15 cellular contexts compared by ENCODE assay signal in the genomic region with DNA sequence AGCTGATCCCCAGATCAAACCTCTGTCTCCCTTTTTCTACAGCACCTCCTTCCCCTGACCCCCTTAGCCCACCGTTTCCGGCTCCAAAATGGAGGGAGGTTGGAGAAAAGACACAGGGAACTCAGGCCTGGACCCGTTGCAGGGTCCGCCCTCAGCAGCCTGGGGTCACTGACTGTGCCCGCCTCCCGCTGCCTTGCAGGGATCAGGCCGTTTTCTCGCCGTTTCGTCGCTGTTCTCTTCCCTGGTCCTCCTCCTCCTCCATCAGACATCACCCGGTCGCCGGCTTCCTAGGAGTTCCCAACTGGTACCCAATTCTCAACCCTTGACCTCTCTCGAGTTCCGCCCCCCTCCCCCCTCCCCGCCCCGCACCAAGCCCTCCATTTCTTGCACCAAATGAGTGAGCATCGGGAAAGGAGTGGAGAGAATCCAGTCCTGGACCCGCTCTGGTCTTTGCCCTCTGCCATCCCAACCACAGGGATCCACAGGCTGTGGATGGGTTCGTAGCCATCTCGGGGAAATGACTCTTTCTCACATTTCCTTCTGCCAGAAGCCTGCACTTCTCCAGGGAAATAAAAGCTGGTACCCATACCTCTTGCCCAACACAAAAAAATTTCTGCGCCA. TPM values are rescaled to one million over a fixed set of nuclear protein-coding genes. Genes with fewer than 3 reads are reported as not detected.
DNase-seq lines count a peak whose midpoint lies in the region; ATAC-seq, FAIRE-seq and TF ChIP-seq lines count a peak whose summit lies in the region.
"Had no signal": no experiment of that assay in that cellular context is flagged by ENCODE, and none has a peak within 500 bp of the region (broad histone marks: within the 10 kb centered on the region; RNA-seq: fewer than 3 reads in every experiment).

No MANE protein-coding gene starts in this region.

- peak overlapping the region in 1 of 2 experiments; percentile 46; a peak in 2 of 4 replicates for H3K4me3 ChIP-seq in SK-N-SH (ENCODE audit: low read depth in 2 of 2, low read length in 1 of 2)
- peak overlapping the region; percentile 66 for H3K4me3 ChIP-seq in iPS-15b (ENCODE audit: low read depth, low read length)
- peak overlapping the region; percentile 5 to 19 (median 12) for H3K4me3 ChIP-seq in sigmoid colon
- H3K4me3 ChIP-seq: GM12878 had no signal

- CTCF ChIA-PET in SK-N-SH (lab: Yijun Ruan, JAX): no interaction called here

- TF ChIP-seq POLR2A in sigmoid colon (IDR thresholded peaks at IDR 0.05): no peak
- no peak for TF ChIP-seq POLR2A in GM12892 (IDR thresholded peaks at IDR 0.05; ENCODE audit: low read depth, low read length)

- DNase-seq in SK-N-SH (peak; percentile 56), sigmoid colon (no peak), GM12892 (ENCODE audit: insufficient read length) (no peak)
- DNase-seq: activated CD4-positive, alpha-beta T cell treated with anti-CD3 and anti-CD28 coated beads, Interleukin-2, amount 50 U/mL, for 1 hour; activated naive CD8-positive, alpha-beta T cell treated with anti-CD3 and anti-CD28 coated beads, Interleukin-2, amount 10 ng/mL, durations not matched to agents 7 days and 5 days; Karpas-422 had no signal

- no peak for FAIRE-seq in GM12892 (lab: Jason Lieb, UNC)
- FAIRE-seq: frontal cortex, GM12878 had no signal

- ATAC-seq in GM21737 (IDR thresholded peaks at IDR 0.05; ENCODE audit: unreplicated experiment) (no peak), HG03565 (IDR thresholded peaks at IDR 0.05; ENCODE audit: unreplicated experiment) (no peak)
- ATAC-seq: GM12878, left lobe of liver had no signal

- TF ChIP-seq EP300 in SK-N-SH (IDR thresholded peaks at IDR 0.05; ENCODE audit: borderline replicate concordance in 1 of 2, low read depth in 1 of 2, low read length in 1 of 2) (no peak), sigmoid colon (IDR thresholded peaks at IDR 0.05) (no peak)

- WGBS in SK-N-SH (ENCODE audit: low lambda C conversion rate): 10% methylated on average over 21 of the region's 23 CpGs
- 15 to 32% methylated on average over 23 of the region's 23 CpGs for WGBS in sigmoid colon, 2 donors

- H3K36me3 ChIP-seq in ES-I3 (ENCODE audit: insufficient read depth, low read length) (no peaks in the 10 kb centered on the region), SK-N-SH (replicated peaks in 1 of 2; ENCODE audit: control insufficient read depth in 1 of 2, insufficient read depth in 2 of 2, low read length in 1 of 2) (no peaks in the 10 kb centered on the region), iPS-15b (ENCODE audit: control insufficient read depth, insufficient read depth, low read length) (no peaks in the 10 kb centered on the region), sigmoid colon (no peaks in the 10 kb centered on the region)

- peaks cover 39% of the 10 kb centered on the region for H3K27me3 ChIP-seq in SK-N-SH (ENCODE audit: insufficient read depth)
- H3K27me3 ChIP-seq in iPS-15b (ENCODE audit: control insufficient read depth, insufficient read depth, low read length): peaks cover 10% of the 10 kb centered on the region
- peaks cover 0 to 15% (median 0%) of the 10 kb centered on the region in 3 donors for H3K27me3 ChIP-seq in sigmoid colon

- H3K4me1 ChIP-seq in ES-I3 (ENCODE audit: insufficient read depth, low read length) (peaks cover 4% of the 10 kb centered on the region), SK-N-SH (ENCODE audit: control insufficient read depth in 1 of 2, insufficient read depth in 2 of 2, low read depth in 1 of 2, low read length in 1 of 2) (no peaks in the 10 kb centered on the region; a peak in 1 of 4 replicates), iPS-15b (ENCODE audit: control insufficient read depth, insufficient read depth, low read length) (no peaks in the 10 kb centered on the region), sigmoid colon (no peaks in the 10 kb centered on the region)

- no peak for TF ChIP-seq CTCF in SK-N-SH (IDR thresholded peaks at IDR 0.05)
- TF ChIP-seq CTCF in sigmoid colon (IDR thresholded peaks at IDR 0.05): no peak

- no peaks in the 10 kb centered on the region for H4K20me1 ChIP-seq in SK-N-SH (ENCODE audit: insufficient read depth)

- POLR2A ChIA-PET in SK-N-SH (lab: Yijun Ruan, JAX): interaction anchor here (1.1 to 1.6 kb wide), 3 partner anchors 21 to 80 kb away, joined by 4 to 7 read pairs (median 6); partner anchors contain the start of genes TCEAL7, TCEAL8 and TCEAL9

- no peak overlapping the region for H2AFZ ChIP-seq in SK-N-SH (ENCODE audit: low read depth)

- TF ChIP-seq RAD21 in SK-N-SH (IDR thresholded peaks at IDR 0.05; ENCODE audit: low read length): no peak

- H3K9ac ChIP-seq in ES-I3 (ENCODE audit: low read depth, low read length): peak overlapping the region; percentile 43; the same call in 1 of the 2 replicates
- H3K9ac ChIP-seq in SK-N-SH: no peak overlapping the region
- H3K9ac ChIP-seq in iPS-15b (ENCODE audit: low read depth, low read length): no peak overlapping the region

- no peaks in the 10 kb centered on the region for H3F3A ChIP-seq in SK-N-SH (replicated peaks; ENCODE audit: insufficient read depth)

- peak overlapping the region in 1 of 2 experiments; percentile 43; a peak in 2 of 4 replicates for H3K27ac ChIP-seq in SK-N-SH (ENCODE audit: low read depth in 2 of 2, low read length in 1 of 2)
- H3K27ac ChIP-seq in sigmoid colon: no peak overlapping the region

- H3K9me3 ChIP-seq in ES-I3 (ENCODE audit: control insufficient read depth, insufficient read depth, low read length) (no peaks in the 10 kb centered on the region), SK-N-SH (no peaks in the 10 kb centered on the region), iPS-15b (ENCODE audit: control insufficient read depth, insufficient read depth, low read length) (no peaks in the 10 kb centered on the region), sigmoid colon (no peaks in the 10 kb centered on the region)

- no peaks in the 10 kb centered on the region for H3K9me2 ChIP-seq in SK-N-SH

- no peaks in the 10 kb centered on the region for H3K79me2 ChIP-seq in SK-N-SH (ENCODE audit: insufficient read depth)

- H3K4me2 ChIP-seq in SK-N-SH: no peak overlapping the region

- intact Hi-C loops in sigmoid colon (cut with DNase I): no loop called here

TF ChIP-seq in SK-N-SH, 30 proteins besides CTCF, POLR2A, EP300 and RAD21:
- TF ChIP-seq FOXJ3 (CRISPR knock-in tag; IDR thresholded peaks at IDR 0.05): no peak
TF ChIP-seq in SK-N-SH: peak in this region for 0.

RNA-seq across cellular contexts. Expression of gene TCEAL5, which starts 0.5 kb away (rescaled TPM):
- 0.43 and 0.45 TPM in 2 replicates for polyA plus RNA-seq in SK-N-SH (2012; rRNA removed)
- polyA plus RNA-seq in SK-N-SH (2012; cell fraction: cytosol; rRNA removed): 1.1 and 1.5 TPM in 2 replicates
- 0.10 TPM in 1 of 2 replicates, not detected in the other for polyA plus RNA-seq in SK-N-SH (2012; cell fraction: nucleus; rRNA removed)
- 1 to 10 TPM in 1 of 4 donors, under 1 TPM in 1, not detected in 2; 0.41 to 1.8 TPM for total RNA-seq in sigmoid colon
- polyA plus RNA-seq in sigmoid colon: 1 to 10 TPM in 1 of 3 donors, under 1 TPM in 1, not detected in 1; 0.80 to 1.8 TPM
- polyA plus RNA-seq in GM12892 (2012; ENCODE audit: missing spikeins): not detected
- total RNA-seq: activated naive CD8-positive, alpha-beta T cell treated with anti-CD3 and anti-CD28 coated beads, Interleukin-2, amount 10 ng/mL, durations not matched to agents 7 days and 5 days; dermis microvascular lymphatic vessel endothelial cell; GM12878; left lobe of liver; OCI-LY7 had no signal
- polyA plus RNA-seq: GM12878 had no signal

RNA-seq across cellular contexts. Expression of gene TCEAL8, which starts 21.1 kb away (rescaled TPM):
- 36.5 and 43.5 TPM in 2 replicates for polyA plus RNA-seq in SK-N-SH (2012; rRNA removed)
- 64.4 and 99.4 TPM in 2 replicates for polyA plus RNA-seq in SK-N-SH (2012; cell fraction: cytosol; rRNA removed)
- polyA plus RNA-seq in SK-N-SH (2012; cell fraction: nucleus; rRNA removed): 5.3 and 14.1 TPM in 2 replicates
- total RNA-seq in sigmoid colon: 10 to 100 TPM; 69.1 to 94.1 (median 85.8) TPM
- 100 to 1,000 TPM in 2 of 3 donors, 10 to 100 TPM in 1; 49.3 to 113 (median 103) TPM for polyA plus RNA-seq in sigmoid colon
- polyA plus RNA-seq in GM12892 (2012; ENCODE audit: missing spikeins): 52.8 TPM

RNA-seq across cellular contexts. Expression of gene BEX2, which starts 34.7 kb away (rescaled TPM):
- polyA plus RNA-seq in SK-N-SH (2012; rRNA removed): 32.4 and 36.9 TPM in 2 replicates
- polyA plus RNA-seq in SK-N-SH (2012; cell fraction: cytosol; rRNA removed): 38.4 and 53.8 TPM in 2 replicates
- polyA plus RNA-seq in SK-N-SH (2012; cell fraction: nucleus; rRNA removed): 20.9 and 24.2 TPM in 2 replicates
- total RNA-seq in sigmoid colon: 10 to 100 TPM in 3 of 4 donors, 1 to 10 TPM in 1; 2.2 to 24.6 (median 11.2) TPM
- 10 to 100 TPM; 10.2 to 28.5 (median 16.8) TPM for polyA plus RNA-seq in sigmoid colon
- 4.7 TPM for polyA plus RNA-seq in GM12892 (2012; ENCODE audit: missing spikeins)

RNA-seq across cellular contexts. Expression of gene TCEAL7, which starts 54.0 kb away (rescaled TPM):
- polyA plus RNA-seq in SK-N-SH (2012; rRNA removed) (20.2 and 26.0 TPM in 2 replicates), sigmoid colon (1 to 10 TPM; 1.8 to 7.2 (median 5.1) TPM)
- polyA plus RNA-seq in SK-N-SH (2012; cell fraction: cytosol; rRNA removed): 32.6 and 45.2 TPM in 2 replicates
- 6.6 and 13.5 TPM in 2 replicates for polyA plus RNA-seq in SK-N-SH (2012; cell fraction: nucleus; rRNA removed)
- total RNA-seq in sigmoid colon: 10 to 100 TPM; 19.7 to 35.2 (median 32.4) TPM
- not detected for polyA plus RNA-seq in GM12892 (2012; ENCODE audit: missing spikeins)
- total RNA-seq: activated naive CD8-positive, alpha-beta T cell treated with anti-CD3 and anti-CD28 coated beads, Interleukin-2, amount 10 ng/mL, durations not matched to agents 7 days and 5 days; GM12878; OCI-LY7 had no signal
- polyA plus RNA-seq: GM12878 had no signal
